Comparison of ENCODE assay signal across 8 cellular contexts in genomic region chr15:31867536-31868442, GRCh38. TPM values are rescaled to one million over a fixed set of nuclear protein-coding genes. Genes with fewer than 3 reads are reported as not detected.
A peak's percentile ranks its signal among the peaks of the same experiment; 100 is the strongest.
DNase-seq lines count a peak whose midpoint lies in the region; ATAC-seq and TF ChIP-seq lines count a peak whose summit lies in the region.

No MANE protein-coding gene starts in this region.

- H3K27me3 ChIP-seq in prostate gland (replicated peaks; ENCODE audit: insufficient read depth), result no peaks in the 10 kb centered on the region

- H3K27me3 Mint-ChIP-seq in glutamatergic neuron (ENCODE audit: unreplicated experiment), result peaks cover 12% of the 10 kb centered on the region

- 35% methylated on average over 24 of the region's 24 CpGs for WGBS in prostate gland

- CTCF ChIA-PET in RWPE1 (lab: Yijun Ruan, JAX), result interaction anchor here (0.6 to 1.0 kb wide), 3 partner anchors 10 to 1364 kb away, joined by 3 read pairs; no protein-coding TSS in a partner anchor

- peaks cover 57% of the 10 kb centered on the region for H3K4me1 Mint-ChIP-seq in glutamatergic neuron (ENCODE audit: low read depth, unreplicated experiment)

- intact Hi-C loops in prostate gland (cut with DNase I) (no loop called here), sciatic nerve (cut with DNase I) (no loop called here)

- no peak for TF ChIP-seq POLR2A in prostate gland (IDR thresholded peaks at IDR 0.05)

- no peak overlapping the region for H3K27ac Mint-ChIP-seq in glutamatergic neuron (ENCODE audit: unreplicated experiment)

- no peaks in the 10 kb centered on the region for H3K36me3 ChIP-seq in prostate gland

- POLR2A ChIA-PET in RWPE1 (lab: Yijun Ruan, JAX; ENCODE audit: low non-redundant PET), result no interaction called here

- no peak for ATAC-seq in GM19455 (IDR thresholded peaks at IDR 0.05; ENCODE audit: unreplicated experiment)
- ATAC-seq in sciatic nerve, result no peak

- peaks cover 26% of the 10 kb centered on the region for H3K36me3 Mint-ChIP-seq in glutamatergic neuron (ENCODE audit: unreplicated experiment)

- TF ChIP-seq CTCF in RWPE1 (conservative IDR thresholded peaks at IDR 0.05; ENCODE audit: low read depth), result peak; percentile 85
- TF ChIP-seq CTCF in glutamatergic neuron (IDR thresholded peaks at IDR 0.05; ENCODE audit: partially characterized antibody, unreplicated experiment), result peak; percentile 96
- TF ChIP-seq CTCF in prostate gland (IDR thresholded peaks at IDR 0.05), result peak; percentile 37 to 60 (median 54)

- H3K9me3 Mint-ChIP-seq in glutamatergic neuron (ENCODE audit: unreplicated experiment), result peaks cover 13% of the 10 kb centered on the region

- H3K9me3 ChIP-seq in prostate gland, result no peaks in the 10 kb centered on the region

- peak overlapping the region; percentile 97 for H3K4me3 Mint-ChIP-seq in glutamatergic neuron (ENCODE audit: unreplicated experiment)

- peak; percentile 68 for DNase-seq in DMS53 (lab: John Stamatoyannopoulos, UW)
- DNase-seq in KG1 (lab: John Stamatoyannopoulos, UW), result peak; percentile 16
- DNase-seq in RWPE1 (ENCODE audit: low spot score), result peak; percentile 48
- peak; percentile 6 to 38 (median 20) for DNase-seq in activated naive CD4-positive, alpha-beta T cell (lab: John Stamatoyannopoulos, UW)
- peak; percentile 84 for DNase-seq in glutamatergic neuron
- DNase-seq in prostate gland (ENCODE audit: low spot score), result peak; percentile 29
- no peak for DNase-seq in sciatic nerve (ENCODE audit: low spot score)

- no peaks in the 10 kb centered on the region for H3K4me1 ChIP-seq in prostate gland (replicated peaks)

- H3K27ac ChIP-seq in RWPE1 (no peak overlapping the region), prostate gland (no peak overlapping the region)

- H3K4me3 ChIP-seq in prostate gland, result no peak overlapping the region

RNA-seq across cellular contexts. Expression of gene OTUD7A, which starts 2.7 kb away (rescaled TPM):
- total RNA-seq in glutamatergic neuron (ENCODE audit: unreplicated experiment) (72.4 TPM), prostate gland (10 to 100 TPM in 1 of 2 donors, under 1 TPM in 1; 0.96 to 12.0 TPM), sciatic nerve (3.6 TPM)
